Comparison of ENCODE assay signal across 18 cellular contexts in the genomic region with DNA sequence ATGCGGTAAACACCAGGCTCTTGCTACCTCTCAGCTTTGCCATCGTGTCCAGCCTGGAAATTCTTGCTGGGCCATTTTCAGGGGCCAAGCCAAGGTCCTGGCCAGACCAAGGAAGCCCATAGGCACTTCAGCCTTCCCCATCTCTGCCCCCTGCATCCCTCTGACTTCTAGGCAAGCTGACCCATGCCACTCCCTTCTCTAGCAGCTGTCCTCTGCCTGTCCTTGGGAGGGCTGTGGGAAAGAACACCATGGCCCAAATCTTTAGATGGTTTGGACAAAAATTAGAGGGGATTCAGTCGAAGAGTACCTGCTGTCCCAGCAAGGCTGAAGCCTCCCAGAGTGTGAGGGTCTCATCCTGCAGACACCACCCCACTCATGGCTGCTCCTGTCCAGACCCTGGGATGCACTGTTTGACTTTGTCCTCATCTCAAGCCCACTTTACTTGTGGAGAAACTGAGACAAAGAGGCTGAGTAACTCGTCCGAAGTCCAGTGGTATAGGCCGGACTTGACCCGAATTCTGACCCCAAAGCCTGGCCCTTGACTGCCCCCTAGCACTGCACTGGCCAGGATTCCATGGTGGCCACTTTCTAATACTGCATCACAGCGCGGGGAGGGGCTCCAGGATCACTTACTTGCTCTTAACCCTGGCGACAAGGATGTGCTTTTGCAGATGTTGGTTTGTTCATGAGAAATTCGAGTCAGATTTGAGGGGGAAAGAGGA. TPM values are rescaled to one million over a fixed set of nuclear protein-coding genes. Genes with fewer than 3 reads are reported as not detected.
DNase-seq lines count a peak whose midpoint lies in the region; ATAC-seq, FAIRE-seq and TF ChIP-seq lines count a peak whose summit lies in the region.
"Had no signal": no experiment of that assay in that cellular context is flagged by ENCODE, and none has a peak within 500 bp of the region (broad histone marks: within the 10 kb centered on the region; RNA-seq: fewer than 3 reads in every experiment).

No MANE protein-coding gene starts in this region.

- DNase-seq in GM23338 (ENCODE audit: low spot score) (no peak), RWPE1 (ENCODE audit: low spot score) (no peak), endothelial cell of umbilical vein (ENCODE audit: low read depth, low spot score) (no peak), osteoblast (ENCODE audit: insufficient read length, low spot score, missing footprints) (peak; percentile 32), NCI-H2081 treated with DMSO at 0.1 percent for 48 hours (lab: John Stamatoyannopoulos, UW) (no peak), NCI-H1694 (lab: John Stamatoyannopoulos, UW) (no peak)
- DNase-seq: CD8-positive, alpha-beta memory T cell; DND-41; GDM1; Karpas-422; NCI-H1105 treated with DMSO at 0.1 percent for 48 hours; NCI-H1930; NCI-H2171; NCI-H446; T-cell had no signal

- BruUV-seq in endothelial cell of umbilical vein (replicated peaks; lab: Mats Ljungman, UMichigan): no TSS peak

- H3K4me2 ChIP-seq in GM23338: no peak overlapping the region
- no peak overlapping the region for H3K4me2 ChIP-seq in endothelial cell of umbilical vein (ENCODE audit: insufficient read depth, low read length)
- H3K4me2 ChIP-seq in osteoblast (ENCODE audit: insufficient read depth, low read length): no peak overlapping the region
- H3K4me2 ChIP-seq: BLaER1 had no signal

- H3K4me3 Mint-ChIP-seq in GM23338: no peak overlapping the region

- H3K9ac ChIP-seq in endothelial cell of umbilical vein (replicated peaks; ENCODE audit: extremely low read depth, insufficient read depth, low read length): no peak overlapping the region
- H3K9ac ChIP-seq: BLaER1 had no signal

- H3K27me3 Mint-ChIP-seq in GM23338 (ENCODE audit: insufficient read depth, low read depth, poor library complexity): peaks cover 11% of the 10 kb centered on the region
- H3K27me3 Mint-ChIP-seq: T-cell had no signal

- POLR2A ChIA-PET in RWPE1 (lab: Yijun Ruan, JAX; ENCODE audit: low non-redundant PET) (no interaction called here), endothelial cell of umbilical vein (lab: Charles Lee) (no interaction called here)

- peaks cover 10% of the 10 kb centered on the region; the same call in 1 of the 2 replicates for H3K9me2 ChIP-seq in GM23338 (ENCODE audit: insufficient read depth)

- peak; percentile 29 to 51 for TF ChIP-seq CTCF in GM23338 (conservative IDR thresholded peaks at IDR 0.05; ENCODE audit: low read depth in 2 of 2)
- TF ChIP-seq CTCF in RWPE1 (conservative IDR thresholded peaks at IDR 0.05; ENCODE audit: low read depth): no peak
- no peak for TF ChIP-seq CTCF in endothelial cell of umbilical vein (IDR thresholded peaks at IDR 0.05; ENCODE audit: extremely low read depth in 1 of 2, insufficient read depth in 1 of 2, low read depth in 1 of 2, low read length in 2 of 2)
- TF ChIP-seq CTCF in osteoblast (IDR thresholded peaks at IDR 0.05; ENCODE audit: extremely low read depth, low read depth, low read length): no peak

- H3F3A ChIP-seq in GM23338 (replicated peaks; ENCODE audit: low read depth): no peaks in the 10 kb centered on the region

- no peaks in the 10 kb centered on the region for H3K4me1 ChIP-seq in GM23338 (ENCODE audit: insufficient read depth)
- peaks cover 37% of the 10 kb centered on the region for H3K4me1 ChIP-seq in endothelial cell of umbilical vein (ENCODE audit: control insufficient read depth, extremely low read depth, insufficient read depth, low read length)
- peaks cover 30% of the 10 kb centered on the region for H3K4me1 ChIP-seq in osteoblast (ENCODE audit: insufficient read depth, low read length)
- H3K4me1 ChIP-seq: BLaER1 had no signal

- TF ChIP-seq POLR2A in endothelial cell of umbilical vein (IDR thresholded peaks at IDR 0.05; ENCODE audit: low read depth, low read length): no peak

- dilution Hi-C loops in endothelial cell of umbilical vein (cut with MboI; ENCODE audit: extremely low pct_ligation_motif_present, low sequenced_read_pairs): no loop called here

- peaks cover 2% of the 10 kb centered on the region; the same call in 2 of the 3 replicates for H3K4me1 Mint-ChIP-seq in GM23338

- H3K36me3 ChIP-seq in GM23338 (ENCODE audit: insufficient read depth) (no peaks in the 10 kb centered on the region), endothelial cell of umbilical vein (ENCODE audit: control insufficient read depth in 2 of 2, extremely low read depth in 1 of 2, insufficient read depth in 2 of 2, low read length in 2 of 2) (no peaks in the 10 kb centered on the region), osteoblast (ENCODE audit: insufficient read depth, low read length) (peaks cover 12% of the 10 kb centered on the region)
- H3K36me3 ChIP-seq: BLaER1 had no signal

- no peak overlapping the region for H2AFZ ChIP-seq in GM23338
- H2AFZ ChIP-seq in endothelial cell of umbilical vein (ENCODE audit: low read depth, low read length): no peak overlapping the region
- H2AFZ ChIP-seq in osteoblast (ENCODE audit: low read length): no peak overlapping the region

- H3K79me2 ChIP-seq in GM23338 (replicated peaks; ENCODE audit: insufficient read depth): no peaks in the 10 kb centered on the region
- no peaks in the 10 kb centered on the region for H3K79me2 ChIP-seq in endothelial cell of umbilical vein (ENCODE audit: control insufficient read depth, insufficient read depth, low read length)
- H3K79me2 ChIP-seq in osteoblast (ENCODE audit: insufficient read depth, low read length): peaks cover 2% of the 10 kb centered on the region

- intact Hi-C loops in endothelial cell of umbilical vein (cut with micrococcal nuclease): no loop called here

- FAIRE-seq in endothelial cell of umbilical vein (lab: Jason Lieb, UNC): peak; percentile 55
- FAIRE-seq: GM12878 had no signal

- H3K27ac Mint-ChIP-seq in GM23338: no peak overlapping the region

- H3K9me1 ChIP-seq in endothelial cell of umbilical vein (replicated peaks; ENCODE audit: control insufficient read depth, extremely low read depth, insufficient read depth, low read length): no peaks in the 10 kb centered on the region

- H4K20me1 ChIP-seq in GM23338 (replicated peaks; ENCODE audit: insufficient read depth): no peaks in the 10 kb centered on the region
- H4K20me1 ChIP-seq in endothelial cell of umbilical vein (replicated peaks; ENCODE audit: control insufficient read depth, extremely low read depth, insufficient read depth, low read length): no peaks in the 10 kb centered on the region
- H4K20me1 ChIP-seq in osteoblast (ENCODE audit: insufficient read depth, low read length): no peaks in the 10 kb centered on the region
- H4K20me1 ChIP-seq: BLaER1 had no signal

- H3K27ac ChIP-seq in GM23338 (ENCODE audit: low read depth) (no peak overlapping the region), RWPE1 (peak overlapping the region; percentile 6; the same call in 1 of the 2 replicates), endothelial cell of umbilical vein (ENCODE audit: insufficient read depth, low read depth, low read length) (no peak overlapping the region), osteoblast (ENCODE audit: low read depth, low read length) (peak overlapping the region; percentile 47)
- H3K27ac ChIP-seq: BLaER1 had no signal

- H3K9me3 Mint-ChIP-seq in GM23338: peaks cover 5% of the 10 kb centered on the region; the same call in 2 of the 3 replicates
- H3K9me3 Mint-ChIP-seq: CD8-positive, alpha-beta memory T cell; T-cell had no signal

- no peaks in the 10 kb centered on the region; the same call in 2 of the 3 replicates for H3K36me3 Mint-ChIP-seq in GM23338 (ENCODE audit: low read depth)
- H3K36me3 Mint-ChIP-seq: CD8-positive, alpha-beta memory T cell; T-cell had no signal

- CTCF ChIA-PET in RWPE1 (lab: Yijun Ruan, JAX) (interaction anchor here (0.5 kb wide), 1 partner anchor 1708 kb away, joined by 3 read pairs; no protein-coding TSS in a partner anchor), endothelial cell of umbilical vein (lab: Charles Lee) (interaction anchor here (1.2 kb wide), 1 partner anchor 11 kb away, joined by 4 read pairs; no protein-coding TSS in a partner anchor)

- H3K27me3 ChIP-seq in GM23338 (ENCODE audit: insufficient read depth): no peaks in the 10 kb centered on the region
- no peaks in the 10 kb centered on the region for H3K27me3 ChIP-seq in endothelial cell of umbilical vein (ENCODE audit: control insufficient read depth in 2 of 2, insufficient read depth in 2 of 2, low read length in 2 of 2)
- no peaks in the 10 kb centered on the region for H3K27me3 ChIP-seq in osteoblast (ENCODE audit: insufficient read depth, low read length)
- H3K27me3 ChIP-seq: BLaER1 had no signal

- ATAC-seq in GM23338: peak; percentile 57; the same call in 2 of the 3 replicates
- no peak for ATAC-seq in HG02763 (IDR thresholded peaks at IDR 0.05; ENCODE audit: unreplicated experiment)
- ATAC-seq: GM12878 had no signal

- H3K9me3 ChIP-seq in endothelial cell of umbilical vein (replicated peaks; ENCODE audit: control insufficient read depth, insufficient read depth, low read length) (no peaks in the 10 kb centered on the region), osteoblast (ENCODE audit: low read depth, low read length) (no peaks in the 10 kb centered on the region)
- H3K9me3 ChIP-seq: BLaER1 had no signal

- no peak overlapping the region for H3K4me3 ChIP-seq in GM23338
- no peak overlapping the region for H3K4me3 ChIP-seq in endothelial cell of umbilical vein (replicated peaks in 1 of 3; ENCODE audit: insufficient read depth in 1 of 3, low read depth in 1 of 3, low read length in 3 of 3)
- no peak overlapping the region for H3K4me3 ChIP-seq in osteoblast (ENCODE audit: insufficient read depth, low read length)
- H3K4me3 ChIP-seq: BLaER1, GM12878 had no signal

TF ChIP-seq in GM23338, 12 proteins besides CTCF, POLR2A, EP300 and RAD21 (continues in another document):
- TF ChIP-seq JUNB (IDR thresholded peaks at IDR 0.05; ENCODE audit: unreplicated experiment): no peak
- TF ChIP-seq STAT1 (IDR thresholded peaks at IDR 0.05; ENCODE audit: unreplicated experiment): no peak
- TF ChIP-seq CREB1 (CRISPR knock-in tag; IDR thresholded peaks at IDR 0.05; ENCODE audit: low read depth): no peak

TF ChIP-seq in endothelial cell of umbilical vein, 7 proteins besides CTCF, POLR2A, EP300 and RAD21 (continues in another document):
- TF ChIP-seq FOS (IDR thresholded peaks at IDR 0.05; ENCODE audit: borderline replicate concordance, insufficient read depth, low read length): no peak
- no peak for TF ChIP-seq MYC (IDR thresholded peaks at IDR 0.05; ENCODE audit: low read depth, low read length)
- no peak for TF ChIP-seq POLR2AphosphoS5 (IDR thresholded peaks at IDR 0.05; ENCODE audit: insufficient read depth, low read depth, low read length)

RNA-seq across cellular contexts. Expression of gene STX16, which starts 22.4 kb away (rescaled TPM):
- total RNA-seq in GM23338 (2014; rRNA removed; shearing (Covaris generic)): 66.5 and 70.5 TPM in 2 replicates
- polyA plus RNA-seq in GM23338 (2016; fragmentation: Nextera tagmentation; extraction: Ambion mirVana) (27.7 and 31.2 TPM in 2 replicates), endothelial cell of umbilical vein (33.0 and 43.1 TPM in 2 replicates)
- total RNA-seq in endothelial cell of umbilical vein (58.5 and 63.5 TPM in 2 replicates), osteoblast (24.2 and 28.6 TPM in 2 replicates)
- 36.8 and 43.5 TPM in 2 replicates for polyA plus RNA-seq in endothelial cell of umbilical vein (2011; cell fraction: cytosol; rRNA removed)
- 138 and 200 TPM in 2 replicates for polyA plus RNA-seq in endothelial cell of umbilical vein (2011; cell fraction: nucleus; rRNA removed)
- 60.7 and 62.4 TPM in 2 replicates for polyA plus RNA-seq in endothelial cell of umbilical vein (2012)
- 52.1 and 74.7 TPM in 2 replicates for polyA minus RNA-seq in endothelial cell of umbilical vein
- 15.7 TPM for polyA minus RNA-seq in endothelial cell of umbilical vein (2011; cell fraction: cytosol; rRNA and poly(A)+ RNA removed)
- 39.8 and 43.1 TPM in 2 replicates for polyA minus RNA-seq in endothelial cell of umbilical vein (2011; cell fraction: nucleus; rRNA and poly(A)+ RNA removed)

Comparison
In these comparisons a context has a peak if more than half of its experiments do, and no peak if none do; other contexts are left out.
1. H3K27ac ChIP-seq: peak in RWPE1 (single experiment) and osteoblast (single experiment); none in GM23338 (single experiment) and endothelial cell of umbilical vein (single experiment).
2. CTCF ChIP-seq: peak in GM23338 (2 of 2); none in RWPE1 (single experiment), endothelial cell of umbilical vein (0 of 2) and osteoblast (single experiment).